Comparison of ENCODE assay signal across 1 cellular context in the genomic region with DNA sequence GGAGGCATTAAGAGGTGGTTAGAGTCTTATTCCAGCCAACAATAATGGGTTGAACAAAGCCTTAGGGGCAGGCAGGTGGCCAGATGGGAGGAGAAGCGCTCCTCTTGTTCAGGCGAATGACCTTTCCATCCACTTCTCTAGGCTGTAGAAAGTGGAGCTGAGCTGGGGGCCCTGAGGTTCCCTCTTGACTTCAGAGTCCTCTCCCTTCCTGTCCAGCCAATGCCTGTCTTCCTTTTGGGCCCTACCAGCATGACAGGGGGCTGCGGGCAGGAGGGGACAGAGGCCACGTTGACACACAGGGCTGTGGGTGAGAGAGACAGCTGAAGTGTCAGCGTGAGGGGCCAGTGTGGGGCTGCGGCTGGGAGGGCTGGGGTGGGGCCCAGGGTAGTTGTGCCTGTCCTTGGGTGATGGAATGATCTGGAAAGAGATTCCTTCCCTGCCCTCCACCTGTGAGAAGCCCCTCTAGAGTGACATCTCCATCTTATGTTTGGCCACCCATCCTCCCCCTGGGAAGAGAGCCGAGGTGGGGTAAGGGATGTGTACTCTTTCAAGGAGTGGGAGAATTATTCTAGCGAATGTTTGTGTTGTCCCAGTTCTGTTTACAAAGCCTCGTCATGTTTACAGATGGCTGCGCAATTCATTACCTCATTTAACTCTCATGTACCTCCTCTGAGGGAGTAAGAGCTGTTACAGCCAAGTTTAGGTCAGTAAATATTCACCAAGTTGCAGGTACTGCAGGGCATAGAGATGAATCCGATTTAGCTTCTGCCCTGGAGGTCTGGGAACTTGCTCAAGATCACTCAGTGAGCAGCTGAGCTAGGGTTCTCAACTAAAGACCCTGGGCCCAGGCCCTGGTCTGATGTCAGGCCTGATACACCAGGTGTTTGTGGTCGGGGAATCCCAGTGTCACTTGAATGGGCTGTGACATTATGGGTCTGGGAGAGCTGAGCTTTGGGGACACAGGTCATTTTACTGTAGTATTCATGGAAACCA.
TF ChIP-seq lines count a peak whose summit lies in the region.

No MANE protein-coding gene starts in this region.

TF ChIP-seq in HepG2, 621 proteins besides CTCF, POLR2A, EP300 and RAD21 (continued from another document and continues in another):
- TF ChIP-seq, protein P1, sequence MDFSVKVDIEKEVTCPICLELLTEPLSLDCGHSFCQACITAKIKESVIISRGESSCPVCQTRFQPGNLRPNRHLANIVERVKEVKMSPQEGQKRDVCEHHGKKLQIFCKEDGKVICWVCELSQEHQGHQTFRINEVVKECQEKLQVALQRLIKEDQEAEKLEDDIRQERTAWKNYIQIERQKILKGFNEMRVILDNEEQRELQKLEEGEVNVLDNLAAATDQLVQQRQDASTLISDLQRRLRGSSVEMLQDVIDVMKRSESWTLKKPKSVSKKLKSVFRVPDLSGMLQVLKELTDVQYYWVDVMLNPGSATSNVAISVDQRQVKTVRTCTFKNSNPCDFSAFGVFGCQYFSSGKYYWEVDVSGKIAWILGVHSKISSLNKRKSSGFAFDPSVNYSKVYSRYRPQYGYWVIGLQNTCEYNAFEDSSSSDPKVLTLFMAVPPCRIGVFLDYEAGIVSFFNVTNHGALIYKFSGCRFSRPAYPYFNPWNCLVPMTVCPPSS (IDR thresholded peaks at IDR 0.05), result no peak
- TF ChIP-seq TGIF2 (CRISPR knock-in tag; IDR thresholded peaks at IDR 0.05) (0 out of 2 replicates have a peak, but pooled peaks have one; percentile 55), SALL1 (CRISPR knock-in tag; IDR thresholded peaks at IDR 0.05) (peak; percentile 86; the same call in 1 of the 2 replicates), ZNF724P (CRISPR knock-in tag; IDR thresholded peaks at IDR 0.05; ENCODE audit: borderline replicate concordance) (peak; percentile 51; the same call in 1 of the 2 replicates), ZFP82 (CRISPR knock-in tag; IDR thresholded peaks at IDR 0.05; ENCODE audit: borderline replicate concordance) (no peak), SRSF1 (optimal IDR thresholded peaks at IDR 0.05; ENCODE audit: low read depth, low read length) (no peak), ZMYM4 (CRISPR knock-in tag; IDR thresholded peaks at IDR 0.05) (peak; percentile 64; the same call in 1 of the 2 replicates), ZNF792 (CRISPR knock-in tag; IDR thresholded peaks at IDR 0.05) (no peak), DNMT1 (CRISPR knock-in tag; IDR thresholded peaks at IDR 0.05) (peak; percentile 84), ZFP37 (CRISPR knock-in tag; IDR thresholded peaks at IDR 0.05; ENCODE audit: borderline replicate concordance) (0 out of 2 replicates have a peak, but pooled peaks have one; percentile 7), HMG20A (CRISPR knock-in tag; IDR thresholded peaks at IDR 0.05; ENCODE audit: borderline replicate concordance) (peak; percentile 63), CBX1 (IDR thresholded peaks at IDR 0.05; ENCODE audit: low read depth) (no peak), MZF1 (CRISPR knock-in tag; IDR thresholded peaks at IDR 0.05; ENCODE audit: borderline replicate concordance) (0 out of 2 replicates have a peak, but pooled peaks have one; percentile 68), NFE2L2 (IDR thresholded peaks at IDR 0.05; ENCODE audit: low read length) (no peak), NFIB (CRISPR knock-in tag; IDR thresholded peaks at IDR 0.05; ENCODE audit: borderline replicate concordance) (no peak), ZNF598 (CRISPR knock-in tag; IDR thresholded peaks at IDR 0.05; ENCODE audit: borderline replicate concordance) (no peak), HNF4G (IDR thresholded peaks at IDR 0.05; ENCODE audit: borderline replicate concordance, low read depth, low read length) (peak; percentile 44), HNF4G (CRISPR knock-in tag; IDR thresholded peaks at IDR 0.05; ENCODE audit: borderline replicate concordance, low read depth) (no peak), AGO2 (optimal IDR thresholded peaks at IDR 0.05; ENCODE audit: low read depth, low read length) (no peak), CHD2 (IDR thresholded peaks at IDR 0.05; ENCODE audit: low read depth, low read length) (0 out of 2 replicates have a peak, but pooled peaks have one; percentile 21), DMAP1 (CRISPR knock-in tag; IDR thresholded peaks at IDR 0.05) (0 out of 2 replicates have a peak, but pooled peaks have one; percentile 9), ZNF460 (CRISPR knock-in tag; IDR thresholded peaks at IDR 0.05; ENCODE audit: borderline replicate concordance) (no peak), ZNF251 (CRISPR knock-in tag; IDR thresholded peaks at IDR 0.05) (no peak), ZC3H4 (CRISPR knock-in tag; IDR thresholded peaks at IDR 0.05; ENCODE audit: borderline replicate concordance) (0 out of 2 replicates have a peak, but pooled peaks have one; percentile 44), TBX3 (IDR thresholded peaks at IDR 0.05; ENCODE audit: borderline replicate concordance) (peak; percentile 83; the same call in 1 of the 2 replicates), ZBTB7B (CRISPR knock-in tag; IDR thresholded peaks at IDR 0.05) (peak; percentile 87; the same call in 1 of the 2 replicates), ZFX (CRISPR knock-in tag; IDR thresholded peaks at IDR 0.05; ENCODE audit: low read depth) (peak; percentile 77), ZNF557 (CRISPR knock-in tag; IDR thresholded peaks at IDR 0.05) (no peak), ZSCAN31 (CRISPR knock-in tag; IDR thresholded peaks at IDR 0.05; ENCODE audit: low read depth) (no peak)
- TF ChIP-seq, protein P2, sequence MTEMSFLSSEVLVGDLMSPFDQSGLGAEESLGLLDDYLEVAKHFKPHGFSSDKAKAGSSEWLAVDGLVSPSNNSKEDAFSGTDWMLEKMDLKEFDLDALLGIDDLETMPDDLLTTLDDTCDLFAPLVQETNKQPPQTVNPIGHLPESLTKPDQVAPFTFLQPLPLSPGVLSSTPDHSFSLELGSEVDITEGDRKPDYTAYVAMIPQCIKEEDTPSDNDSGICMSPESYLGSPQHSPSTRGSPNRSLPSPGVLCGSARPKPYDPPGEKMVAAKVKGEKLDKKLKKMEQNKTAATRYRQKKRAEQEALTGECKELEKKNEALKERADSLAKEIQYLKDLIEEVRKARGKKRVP (CRISPR knock-in tag; IDR thresholded peaks at IDR 0.05), result peak in 1 of 2 experiments; percentile 92; a peak in 2 of 4 replicates
- TF ChIP-seq, protein P3, sequence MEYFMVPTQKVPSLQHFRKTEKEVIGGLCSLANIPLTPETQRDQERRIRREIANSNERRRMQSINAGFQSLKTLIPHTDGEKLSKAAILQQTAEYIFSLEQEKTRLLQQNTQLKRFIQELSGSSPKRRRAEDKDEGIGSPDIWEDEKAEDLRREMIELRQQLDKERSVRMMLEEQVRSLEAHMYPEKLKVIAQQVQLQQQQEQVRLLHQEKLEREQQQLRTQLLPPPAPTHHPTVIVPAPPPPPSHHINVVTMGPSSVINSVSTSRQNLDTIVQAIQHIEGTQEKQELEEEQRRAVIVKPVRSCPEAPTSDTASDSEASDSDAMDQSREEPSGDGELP (IDR thresholded peaks at IDR 0.05; ENCODE audit: borderline replicate concordance, low read depth), result peak; percentile 88
- TF ChIP-seq, protein P4, sequence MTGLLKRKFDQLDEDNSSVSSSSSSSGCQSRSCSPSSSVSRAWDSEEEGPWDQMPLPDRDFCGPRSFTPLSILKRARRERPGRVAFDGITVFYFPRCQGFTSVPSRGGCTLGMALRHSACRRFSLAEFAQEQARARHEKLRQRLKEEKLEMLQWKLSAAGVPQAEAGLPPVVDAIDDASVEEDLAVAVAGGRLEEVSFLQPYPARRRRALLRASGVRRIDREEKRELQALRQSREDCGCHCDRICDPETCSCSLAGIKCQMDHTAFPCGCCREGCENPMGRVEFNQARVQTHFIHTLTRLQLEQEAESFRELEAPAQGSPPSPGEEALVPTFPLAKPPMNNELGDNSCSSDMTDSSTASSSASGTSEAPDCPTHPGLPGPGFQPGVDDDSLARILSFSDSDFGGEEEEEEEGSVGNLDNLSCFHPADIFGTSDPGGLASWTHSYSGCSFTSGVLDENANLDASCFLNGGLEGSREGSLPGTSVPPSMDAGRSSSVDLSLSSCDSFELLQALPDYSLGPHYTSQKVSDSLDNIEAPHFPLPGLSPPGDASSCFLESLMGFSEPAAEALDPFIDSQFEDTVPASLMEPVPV (CRISPR knock-in tag; IDR thresholded peaks at IDR 0.05), result peak; percentile 90; the same call in 1 of the 2 replicates
- TF ChIP-seq, protein P5, sequence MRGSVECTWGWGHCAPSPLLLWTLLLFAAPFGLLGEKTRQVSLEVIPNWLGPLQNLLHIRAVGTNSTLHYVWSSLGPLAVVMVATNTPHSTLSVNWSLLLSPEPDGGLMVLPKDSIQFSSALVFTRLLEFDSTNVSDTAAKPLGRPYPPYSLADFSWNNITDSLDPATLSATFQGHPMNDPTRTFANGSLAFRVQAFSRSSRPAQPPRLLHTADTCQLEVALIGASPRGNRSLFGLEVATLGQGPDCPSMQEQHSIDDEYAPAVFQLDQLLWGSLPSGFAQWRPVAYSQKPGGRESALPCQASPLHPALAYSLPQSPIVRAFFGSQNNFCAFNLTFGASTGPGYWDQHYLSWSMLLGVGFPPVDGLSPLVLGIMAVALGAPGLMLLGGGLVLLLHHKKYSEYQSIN (CRISPR knock-in tag; IDR thresholded peaks at IDR 0.05; ENCODE audit: borderline replicate concordance), result no peak
- TF ChIP-seq, protein P6, sequence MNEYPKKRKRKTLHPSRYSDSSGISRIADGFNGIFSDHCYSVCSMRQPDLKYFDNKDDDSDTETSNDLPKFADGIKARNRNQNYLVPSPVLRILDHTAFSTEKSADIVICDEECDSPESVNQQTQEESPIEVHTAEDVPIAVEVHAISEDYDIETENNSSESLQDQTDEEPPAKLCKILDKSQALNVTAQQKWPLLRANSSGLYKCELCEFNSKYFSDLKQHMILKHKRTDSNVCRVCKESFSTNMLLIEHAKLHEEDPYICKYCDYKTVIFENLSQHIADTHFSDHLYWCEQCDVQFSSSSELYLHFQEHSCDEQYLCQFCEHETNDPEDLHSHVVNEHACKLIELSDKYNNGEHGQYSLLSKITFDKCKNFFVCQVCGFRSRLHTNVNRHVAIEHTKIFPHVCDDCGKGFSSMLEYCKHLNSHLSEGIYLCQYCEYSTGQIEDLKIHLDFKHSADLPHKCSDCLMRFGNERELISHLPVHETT (CRISPR knock-in tag; conservative IDR thresholded peaks at IDR 0.05), result 0 out of 2 replicates have a peak, but pooled peaks have one; percentile 16
- TF ChIP-seq, protein P7, sequence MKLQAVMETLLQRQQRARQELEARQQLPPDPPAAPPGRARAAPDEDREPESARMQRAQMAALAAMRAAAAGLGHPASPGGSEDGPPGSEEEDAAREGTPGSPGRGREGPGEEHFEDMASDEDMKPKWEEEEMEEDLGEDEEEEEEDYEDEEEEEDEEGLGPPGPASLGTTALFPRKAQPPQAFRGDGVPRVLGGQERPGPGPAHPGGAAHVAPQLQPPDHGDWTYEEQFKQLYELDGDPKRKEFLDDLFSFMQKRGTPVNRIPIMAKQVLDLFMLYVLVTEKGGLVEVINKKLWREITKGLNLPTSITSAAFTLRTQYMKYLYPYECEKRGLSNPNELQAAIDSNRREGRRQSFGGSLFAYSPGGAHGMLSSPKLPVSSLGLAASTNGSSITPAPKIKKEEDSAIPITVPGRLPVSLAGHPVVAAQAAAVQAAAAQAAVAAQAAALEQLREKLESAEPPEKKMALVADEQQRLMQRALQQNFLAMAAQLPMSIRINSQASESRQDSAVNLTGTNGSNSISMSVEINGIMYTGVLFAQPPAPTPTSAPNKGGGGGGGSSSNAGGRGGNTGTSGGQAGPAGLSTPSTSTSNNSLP (IDR thresholded peaks at IDR 0.05; ENCODE audit: low read depth, low read length), result no peak
- TF ChIP-seq, protein P8, sequence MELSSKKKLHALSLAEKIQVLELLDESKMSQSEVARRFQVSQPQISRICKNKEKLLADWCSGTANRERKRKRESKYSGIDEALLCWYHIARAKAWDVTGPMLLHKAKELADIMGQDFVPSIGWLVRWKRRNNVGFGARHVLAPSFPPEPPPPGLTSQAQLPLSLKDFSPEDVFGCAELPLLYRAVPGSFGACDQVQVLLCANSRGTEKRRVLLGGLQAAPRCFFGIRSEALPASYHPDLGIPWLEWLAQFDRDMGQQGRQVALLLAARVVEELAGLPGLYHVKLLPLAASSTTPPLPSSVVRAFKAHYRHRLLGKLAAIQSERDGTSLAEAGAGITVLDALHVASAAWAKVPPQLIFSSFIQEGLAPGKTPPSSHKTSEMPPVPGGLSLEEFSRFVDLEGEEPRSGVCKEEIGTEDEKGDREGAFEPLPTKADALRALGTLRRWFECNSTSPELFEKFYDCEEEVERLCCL (CRISPR knock-in tag; IDR thresholded peaks at IDR 0.05; ENCODE audit: borderline replicate concordance), result no peak; the same call in 1 of the 2 replicates
- TF ChIP-seq, protein P9, sequence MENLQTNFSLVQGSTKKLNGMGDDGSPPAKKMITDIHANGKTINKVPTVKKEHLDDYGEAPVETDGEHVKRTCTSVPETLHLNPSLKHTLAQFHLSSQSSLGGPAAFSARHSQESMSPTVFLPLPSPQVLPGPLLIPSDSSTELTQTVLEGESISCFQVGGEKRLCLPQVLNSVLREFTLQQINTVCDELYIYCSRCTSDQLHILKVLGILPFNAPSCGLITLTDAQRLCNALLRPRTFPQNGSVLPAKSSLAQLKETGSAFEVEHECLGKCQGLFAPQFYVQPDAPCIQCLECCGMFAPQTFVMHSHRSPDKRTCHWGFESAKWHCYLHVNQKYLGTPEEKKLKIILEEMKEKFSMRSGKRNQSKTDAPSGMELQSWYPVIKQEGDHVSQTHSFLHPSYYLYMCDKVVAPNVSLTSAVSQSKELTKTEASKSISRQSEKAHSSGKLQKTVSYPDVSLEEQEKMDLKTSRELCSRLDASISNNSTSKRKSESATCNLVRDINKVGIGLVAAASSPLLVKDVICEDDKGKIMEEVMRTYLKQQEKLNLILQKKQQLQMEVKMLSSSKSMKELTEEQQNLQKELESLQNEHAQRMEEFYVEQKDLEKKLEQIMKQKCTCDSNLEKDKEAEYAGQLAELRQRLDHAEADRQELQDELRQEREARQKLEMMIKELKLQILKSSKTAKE (CRISPR knock-in tag; IDR thresholded peaks at IDR 0.05; ENCODE audit: borderline replicate concordance), result peak; percentile 83
- TF ChIP-seq, protein P10, sequence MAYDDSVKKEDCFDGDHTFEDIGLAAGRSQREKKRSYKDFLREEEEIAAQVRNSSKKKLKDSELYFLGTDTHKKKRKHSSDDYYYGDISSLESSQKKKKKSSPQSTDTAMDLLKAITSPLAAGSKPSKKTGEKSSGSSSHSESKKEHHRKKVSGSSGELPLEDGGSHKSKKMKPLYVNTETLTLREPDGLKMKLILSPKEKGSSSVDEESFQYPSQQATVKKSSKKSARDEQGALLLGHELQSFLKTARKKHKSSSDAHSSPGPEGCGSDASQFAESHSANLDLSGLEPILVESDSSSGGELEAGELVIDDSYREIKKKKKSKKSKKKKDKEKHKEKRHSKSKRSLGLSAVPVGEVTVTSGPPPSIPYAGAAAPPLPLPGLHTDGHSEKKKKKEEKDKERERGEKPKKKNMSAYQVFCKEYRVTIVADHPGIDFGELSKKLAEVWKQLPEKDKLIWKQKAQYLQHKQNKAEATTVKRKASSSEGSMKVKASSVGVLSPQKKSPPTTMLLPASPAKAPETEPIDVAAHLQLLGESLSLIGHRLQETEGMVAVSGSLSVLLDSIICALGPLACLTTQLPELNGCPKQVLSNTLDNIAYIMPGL (CRISPR knock-in tag; IDR thresholded peaks at IDR 0.05; ENCODE audit: borderline replicate concordance in 1 of 2, low read depth in 1 of 2), result peak in 1 of 2 experiments; percentile 78; a peak in 2 of 4 replicates
- TF ChIP-seq, protein P11, sequence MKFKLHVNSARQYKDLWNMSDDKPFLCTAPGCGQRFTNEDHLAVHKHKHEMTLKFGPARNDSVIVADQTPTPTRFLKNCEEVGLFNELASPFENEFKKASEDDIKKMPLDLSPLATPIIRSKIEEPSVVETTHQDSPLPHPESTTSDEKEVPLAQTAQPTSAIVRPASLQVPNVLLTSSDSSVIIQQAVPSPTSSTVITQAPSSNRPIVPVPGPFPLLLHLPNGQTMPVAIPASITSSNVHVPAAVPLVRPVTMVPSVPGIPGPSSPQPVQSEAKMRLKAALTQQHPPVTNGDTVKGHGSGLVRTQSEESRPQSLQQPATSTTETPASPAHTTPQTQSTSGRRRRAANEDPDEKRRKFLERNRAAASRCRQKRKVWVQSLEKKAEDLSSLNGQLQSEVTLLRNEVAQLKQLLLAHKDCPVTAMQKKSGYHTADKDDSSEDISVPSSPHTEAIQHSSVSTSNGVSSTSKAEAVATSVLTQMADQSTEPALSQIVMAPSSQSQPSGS (CRISPR knock-in tag; IDR thresholded peaks at IDR 0.05), result peak; percentile 79; the same call in 1 of the 2 replicates
